In the genomic region with DNA sequence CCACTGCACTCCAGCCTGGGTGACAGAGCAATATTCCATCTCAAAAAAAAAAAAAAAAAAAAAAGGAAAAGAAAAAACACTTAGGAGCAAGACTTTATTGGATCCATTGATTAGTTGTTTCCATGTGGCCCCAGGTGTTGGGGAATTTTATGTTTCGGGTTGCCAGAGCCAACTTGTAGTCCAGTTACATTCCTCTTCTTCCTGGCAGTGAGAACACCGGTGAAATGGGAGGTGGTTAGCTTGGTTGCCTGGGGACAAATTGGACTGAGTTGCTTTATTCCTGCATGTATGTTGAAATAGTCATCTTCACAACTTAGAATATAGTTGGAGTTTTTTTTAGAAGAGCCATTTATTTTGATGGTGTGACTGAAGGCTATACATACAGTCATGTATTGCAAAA, we compare ENCODE assay signal across 20 cellular contexts. TPM values are rescaled to one million over a fixed set of nuclear protein-coding genes. Genes with fewer than 3 reads are reported as not detected.
DNase-seq lines count a peak whose midpoint lies in the region; ATAC-seq, FAIRE-seq and TF ChIP-seq lines count a peak whose summit lies in the region.
"Had no signal": no experiment of that assay in that cellular context is flagged by ENCODE, and none has a peak within 500 bp of the region (broad histone marks: within the 10 kb centered on the region; RNA-seq: fewer than 3 reads in every experiment).

No MANE protein-coding gene starts in this region.

- RAD21 ChIA-PET in GM12878 (lab: Charles Lee; ENCODE audit: unreplicated experiment), result no interaction called here

- no peaks in the 10 kb centered on the region for H3K4me1 ChIP-seq in cardiac muscle cell (ENCODE audit: low read depth)
- H3K4me1 ChIP-seq in GM12878 (ENCODE audit: control insufficient read depth, insufficient read depth, low read length), result peaks cover 46% of the 10 kb centered on the region
- peaks cover 31% of the 10 kb centered on the region for H3K4me1 ChIP-seq in upper lobe of right lung
- H3K4me1 ChIP-seq: colonic mucosa had no signal

- H3K9me3 ChIP-seq in cardiac muscle cell (ENCODE audit: low read depth) (no peaks in the 10 kb centered on the region), GM12878 (replicated peaks; ENCODE audit: control insufficient read depth, insufficient read depth, low read length) (no peaks in the 10 kb centered on the region), upper lobe of right lung (no peaks in the 10 kb centered on the region)
- H3K9me3 ChIP-seq: colonic mucosa had no signal

- TF ChIP-seq RAD21 in GM12878 (IDR thresholded peaks at IDR 0.05; ENCODE audit: insufficient read depth, low read depth, low read length), result no peak

- CTCF ChIA-PET in GM12878 (lab: Yijun Ruan, JAX), result interaction anchor here (0.7 to 2.7 kb wide), 2 partner anchors 11 to 40 kb away, joined by 3 to 22 read pairs; no protein-coding TSS in a partner anchor

- H3K79me2 ChIP-seq in GM12878 (ENCODE audit: control insufficient read depth, insufficient read depth, low read length), result peaks cover 52% of the 10 kb centered on the region

- TF ChIP-seq CTCF in cardiac muscle cell (IDR thresholded peaks at IDR 0.05; ENCODE audit: low read depth, low read length) (no peak), GM12878 (IDR thresholded peaks at IDR 0.05 in 2 of 3, conservative IDR thresholded peaks at IDR 0.05 in 1 of 3; ENCODE audit: control insufficient read depth in 2 of 3, extremely low read depth in 1 of 3, insufficient read depth in 1 of 3, low read depth in 3 of 3, low read length in 3 of 3) (no peak), upper lobe of right lung (IDR thresholded peaks at IDR 0.05) (no peak), dorsolateral prefrontal cortex (IDR thresholded peaks at IDR 0.05 in 54 of 56, conservative IDR thresholded peaks at IDR 0.05 in 2 of 56; ENCODE audit: low read depth in 1 of 56, partially characterized antibody in 56 of 56) (no peak)

- no peak overlapping the region for H3K9ac ChIP-seq in GM12878 (ENCODE audit: control insufficient read depth, insufficient read depth, low read length)

- 100% methylated on average over 2 of the region's 2 CpGs for WGBS in GM12878 (ENCODE audit: insufficient coverage, insufficient replicate concordance, low lambda C conversion rate, missing lambda C conversion rate)

- ATAC-seq in Right ventricle myocardium inferior (no peak), GM12878 (no peak), upper lobe of right lung (peak; percentile 63)
- ATAC-seq: activated T-helper 17 cell treated with anti-CD3 and anti-CD28 coated beads, Interleukin-2, amount 50 U/mL, for 72 hours; left colon; Panc1; stimulated activated naive CD8-positive, alpha-beta T cell treated with anti-CD3 and anti-CD28 coated beads, Interleukin-15, Interleukin-2, amounts not matched to agents 100 U/mL and 50 U/mL, for 24 hours had no signal

- H2AFZ ChIP-seq in GM12878 (ENCODE audit: control insufficient read depth, low read depth, low read length), result no peak overlapping the region

- SMC1A ChIA-PET in GM12878 (lab: Charles Lee; ENCODE audit: uncharacterized antibody, unreplicated experiment), result interaction anchor here (1.1 to 2.8 kb wide), 2 partner anchors 10 to 89 kb away, joined by 3 to 14 read pairs; no protein-coding TSS in a partner anchor

- no peak for DNase-seq in cardiac muscle cell (ENCODE audit: low read depth in 1 of 2, low spot score in 1 of 2)
- DNase-seq in Right ventricle myocardium inferior (ENCODE audit: missing footprints), result no peak
- no peak for DNase-seq in GM12878 (ENCODE audit: low read depth, low spot score)
- peak; percentile 36 for DNase-seq in iris pigment epithelial cell (ENCODE audit: low read depth)
- no peak for DNase-seq in upper lobe of right lung
- DNase-seq in dorsolateral prefrontal cortex, result no peak
- DNase-seq in mucosa of gallbladder (ENCODE audit: low spot score), result no peak
- no peak for DNase-seq in activated CD4-positive, alpha-beta T cell treated with anti-CD3 and anti-CD28 coated beads, Interleukin-2, amount 50 U/mL, for 4 hours
- DNase-seq: activated B cell treated with CpG ODN at 0.5 μM for 24 hours; colonic mucosa; COR-L47; hippocampal formation; left colon; NCI-H1694 treated with DMSO at 0.1 percent for 48 hours; NCI-H510A treated with DMSO at 0.1 percent for 48 hours; stimulated activated CD4-positive, alpha-beta T cell treated with anti-CD3 and anti-CD28 coated beads, Interleukin-12 subunit alpha, Interleukin-12 subunit beta, amount 100 ng/mL, for 4 hours; stimulated activated naive CD8-positive, alpha-beta T cell treated with anti-CD3 and anti-CD28 coated beads, Interleukin-15, Interleukin-2, amounts not matched to agents 100 U/mL and 50 U/mL, for 24 hours had no signal

- no peak for TF ChIP-seq EP300 in GM12878 (IDR thresholded peaks at IDR 0.05; ENCODE audit: borderline replicate concordance in 1 of 2, control insufficient read depth in 1 of 2, low read depth in 2 of 2, low read length in 2 of 2)

- no peaks in the 10 kb centered on the region for H3K27me3 ChIP-seq in cardiac muscle cell
- H3K27me3 ChIP-seq in GM12878 (replicated peaks in 1 of 2; ENCODE audit: control insufficient read depth in 2 of 2, insufficient read depth in 2 of 2, low read length in 1 of 2), result no peaks in the 10 kb centered on the region
- H3K27me3 ChIP-seq in upper lobe of right lung, result no peaks in the 10 kb centered on the region
- no peaks in the 10 kb centered on the region for H3K27me3 ChIP-seq in dorsolateral prefrontal cortex
- H3K27me3 ChIP-seq: colonic mucosa had no signal

- H4K20me1 ChIP-seq in GM12878 (ENCODE audit: control insufficient read depth, insufficient read depth), result no peaks in the 10 kb centered on the region; the same call in 1 of the 2 replicates

- H3K4me3 ChIP-seq in cardiac muscle cell (no peak overlapping the region), GM12878 (peak overlapping the region; percentile 10; the same call in 1 of the 2 replicates), upper lobe of right lung (no peak overlapping the region), dorsolateral prefrontal cortex (no peak overlapping the region)
- H3K4me3 ChIP-seq: colonic mucosa had no signal

- H3K36me3 ChIP-seq in cardiac muscle cell (no peaks in the 10 kb centered on the region), GM12878 (ENCODE audit: control insufficient read depth in 2 of 2, insufficient read depth in 2 of 2, low read length in 1 of 2) (no peaks in the 10 kb centered on the region), upper lobe of right lung (no peaks in the 10 kb centered on the region)
- H3K36me3 ChIP-seq: colonic mucosa had no signal

- POLR2A ChIA-PET in GM12878 (lab: Charles Lee), result no interaction called here

- TF ChIP-seq POLR2A in GM12878 (IDR thresholded peaks at IDR 0.05; ENCODE audit: low read depth, low read length), result no peak

- FAIRE-seq in GM12878 (lab: Jason Lieb, UNC), result no peak
- FAIRE-seq: urothelium cell line had no signal

- BruUV-seq in GM12878 (replicated peaks; lab: Mats Ljungman, UMichigan), result no TSS peak

- intact Hi-C loops in Right ventricle myocardium inferior (cut with DNase I) (no loop called here), GM12878 (cut with micrococcal nuclease; ENCODE audit: unreplicated experiment) (loop anchor here (5.0 kb wide), 1 partner anchor 157 kb away; no protein-coding TSS in a partner anchor), upper lobe of right lung (cut with DNase I) (no loop called here), dorsolateral prefrontal cortex (cut with DNase I) (no loop called here)

- H3K4me2 ChIP-seq in GM12878 (ENCODE audit: control insufficient read depth, insufficient read depth), result no peak overlapping the region

- in situ Hi-C loops in GM12878 (cut with MboI), result no loop called here

- H3K27ac ChIP-seq in cardiac muscle cell (peak overlapping the region; percentile 18), GM12878 (ENCODE audit: control insufficient read depth, insufficient read depth) (no peak overlapping the region), upper lobe of right lung (peak overlapping the region; percentile 30), dorsolateral prefrontal cortex (no peak overlapping the region)
- H3K27ac ChIP-seq: colonic mucosa had no signal

TF ChIP-seq in GM12878, 131 proteins besides CTCF, POLR2A, EP300 and RAD21 (continues in another document):
- TF ChIP-seq PML (IDR thresholded peaks at IDR 0.05; ENCODE audit: low read length), result no peak

RNA-seq across cellular contexts. Expression of a gene that starts 12.6 kb away (rescaled TPM):
- 11.8 and 17.0 TPM in 2 replicates for total RNA-seq in cardiac muscle cell
- 5.3 and 8.9 TPM in 2 replicates for polyA plus RNA-seq in cardiac muscle cell
- 11.9 TPM for total RNA-seq in Right ventricle myocardium inferior
- 26.6 and 29.6 TPM in 2 replicates for total RNA-seq in GM12878 (2013; cell fraction: nucleolus; rRNA removed)
- 4.1 and 4.3 TPM in 2 replicates for total RNA-seq in GM12878 (2014; rRNA removed)
- 6.5 and 9.4 TPM in 2 replicates for total RNA-seq in GM12878 (2014; rRNA removed; fragmentation: Illumina TruSeq; extraction: Trizol)
- total RNA-seq in GM12878 (2021), result 10.4 and 12.2 TPM in 2 replicates
- polyA plus RNA-seq in GM12878 (2011; ENCODE audit: low read depth), result 4.0 TPM
- 10.3 and 11.2 TPM in 2 replicates for polyA plus RNA-seq in GM12878 (2011; rRNA removed)
- 5.1 and 7.3 TPM in 2 replicates for polyA plus RNA-seq in GM12878 (2011; cell fraction: cytosol; rRNA removed)
- 9.4 and 13.1 TPM in 2 replicates for polyA plus RNA-seq in GM12878 (2011; cell fraction: nucleus; rRNA removed)
- polyA plus RNA-seq in GM12878 (2012), result 4.8 and 6.6 TPM in 2 replicates
- 8.1 and 8.6 TPM in 2 replicates for polyA plus RNA-seq in GM12878 (2014; fragmentation: Illumina TruSeq; extraction: Trizol)
- 1 to 10 TPM; 1.9 to 2.2 TPM for polyA plus RNA-seq in GM12878 (2014; fragmentation: Nextera tagmentation; extraction: Ambion mirVana)
- 4.8 and 5.0 TPM in 2 replicates for polyA plus RNA-seq in GM12878 (2014; rRNA removed)
- polyA plus RNA-seq in GM12878 (2016; fragmentation: Nextera tagmentation; extraction: Ambion mirVana), result 1 to 10 TPM; 1.6 to 1.8 TPM
- polyA minus RNA-seq in GM12878 (2011; rRNA and poly(A)+ RNA removed), result 11.4 and 11.7 TPM in 2 replicates
- 4.0 and 5.1 TPM in 2 replicates for polyA minus RNA-seq in GM12878 (2011; cell fraction: cytosol; rRNA and poly(A)+ RNA removed)
- polyA minus RNA-seq in GM12878 (2011; cell fraction: nucleus; rRNA and poly(A)+ RNA removed), result 6.2 and 11.2 TPM in 2 replicates
- total RNA-seq in upper lobe of right lung, result 43.6 TPM
- total RNA-seq in dorsolateral prefrontal cortex, result 10 to 100 TPM in 114 of 120 experiments, 1 to 10 TPM in 6; 8.6 to 24.0 (median 13.3) TPM
- 28.5 TPM for total RNA-seq in mucosa of gallbladder

Comparison
In these comparisons a context has a peak if more than half of its experiments do, and no peak if none do; other contexts are left out.
1. H3K27ac ChIP-seq: peak in cardiac muscle cell (single experiment) and upper lobe of right lung (single experiment); none in GM12878 (single experiment) and dorsolateral prefrontal cortex (0 of 59).